Comparison of ENCODE assay signal across 1 cellular context in genomic region chr9:33942471-33943083, GRCh38.
TF ChIP-seq lines count a peak whose summit lies in the region.

No MANE protein-coding gene starts in this region.

TF ChIP-seq in K562, 482 proteins besides CTCF, POLR2A, EP300 and RAD21 (continued from another document):
- TF ChIP-seq ZNF655 (CRISPR knock-in tag; IDR thresholded peaks at IDR 0.05) = no peak
- TF ChIP-seq MAFK (IDR thresholded peaks at IDR 0.05; ENCODE audit: low read length) = peak; percentile 63
- peak; percentile 88 for TF ChIP-seq MAFG (tag; conservative IDR thresholded peaks at IDR 0.05)
- no peak for TF ChIP-seq E2F6 (IDR thresholded peaks at IDR 0.05; ENCODE audit: borderline replicate concordance in 1 of 2, extremely low read depth in 1 of 2, insufficient read depth in 1 of 2, insufficient read length in 1 of 2, low read depth in 1 of 2, low read length in 1 of 2, poor library complexity in 1 of 2, severe bottlenecking in 1 of 2)
- peak; percentile 62; the same call in 1 of the 2 replicates for TF ChIP-seq MAFF (IDR thresholded peaks at IDR 0.05; ENCODE audit: low read length)
- TF ChIP-seq GTF2B (IDR thresholded peaks at IDR 0.05; ENCODE audit: extremely low read depth, insufficient read length) = no peak
TF ChIP-seq in K562: peak in this region for 10.
